ENCODE assay signal across 27 cellular contexts in the genomic region with DNA sequence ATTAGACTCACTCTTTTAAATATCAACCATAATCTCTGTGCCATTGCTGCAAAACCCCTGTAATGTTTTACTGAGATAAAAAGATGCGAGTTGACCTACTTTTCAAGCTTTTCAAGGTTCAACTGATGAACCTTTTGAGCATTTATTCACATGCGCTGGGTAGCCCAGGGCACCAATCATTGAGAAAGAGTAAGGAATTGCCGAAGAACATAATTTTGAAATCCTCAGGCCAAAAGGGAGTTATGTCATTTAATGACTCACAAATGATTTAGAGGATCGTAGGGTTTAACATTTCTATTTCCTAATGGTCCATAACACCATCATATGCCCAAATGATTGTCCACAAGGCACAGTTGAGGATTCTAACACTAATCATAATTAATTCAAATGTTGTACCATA. TPM values are rescaled to one million over a fixed set of nuclear protein-coding genes. Genes with fewer than 3 reads are reported as not detected.
DNase-seq lines count a peak whose midpoint lies in the region; ATAC-seq and TF ChIP-seq lines count a peak whose summit lies in the region.
"Had no signal": no experiment of that assay in that cellular context is flagged by ENCODE, and none has a peak within 500 bp of the region (broad histone marks: within the 10 kb centered on the region; RNA-seq: fewer than 3 reads in every experiment).

No MANE protein-coding gene starts in this region.

- no peak for TF ChIP-seq CTCF in RWPE1 (conservative IDR thresholded peaks at IDR 0.05; ENCODE audit: low read depth)

- H2AFZ ChIP-seq in trophoblast cell (ENCODE audit: insufficient read depth, low read length, poor library complexity): no peak overlapping the region
- H2AFZ ChIP-seq: GM23338, PC-9 had no signal

- no peak overlapping the region for H2BK12ac ChIP-seq in trophoblast cell (ENCODE audit: low read length)

- no peak overlapping the region for H3K4me2 ChIP-seq in trophoblast cell (ENCODE audit: low read length)
- H3K4me2 ChIP-seq: BLaER1, GM23338, PC-9 had no signal

- no peaks in the 10 kb centered on the region for H3K79me1 ChIP-seq in trophoblast cell (ENCODE audit: low read length)

- H3K27ac ChIP-seq in RWPE1: no peak overlapping the region
- H3K27ac ChIP-seq in trophoblast cell (ENCODE audit: low read depth, low read length): no peak overlapping the region
- H3K27ac ChIP-seq in SJCRH30: no peak overlapping the region
- H3K27ac ChIP-seq: 22Rv1, BLaER1, PC-9 had no signal

- no peak overlapping the region for H4K12ac ChIP-seq in trophoblast cell (ENCODE audit: low read depth, low read length)

- H3K23ac ChIP-seq in trophoblast cell (ENCODE audit: low read length): no peak overlapping the region

- H3K9ac ChIP-seq in trophoblast cell (ENCODE audit: low read length): no peak overlapping the region
- H3K9ac ChIP-seq: BLaER1 had no signal

- no CpG with 5 or more reads among the region's 4 CpGs for WGBS in trophoblast cell (ENCODE audit: extremely low coverage, insufficient coverage, insufficient read length)

- CTCF ChIA-PET in RWPE1 (lab: Yijun Ruan, JAX): no interaction called here

- H3K4me3 ChIP-seq in trophoblast cell (ENCODE audit: low read depth, low read length): no peak overlapping the region
- no peak overlapping the region for H3K4me3 ChIP-seq in SJCRH30
- H3K4me3 ChIP-seq: BLaER1, GM23338, HAP-1, MG63, PC-9 had no signal

- H2AK5ac ChIP-seq in trophoblast cell (ENCODE audit: low read length): no peak overlapping the region

- H3K27me3 ChIP-seq in trophoblast cell (ENCODE audit: insufficient read depth, low read length) (no peaks in the 10 kb centered on the region), SJCRH30 (no peaks in the 10 kb centered on the region)
- H3K27me3 ChIP-seq: BLaER1, MG63 had no signal

- H3K18ac ChIP-seq in trophoblast cell (ENCODE audit: low read length): no peak overlapping the region

- peaks cover 2 to 5% of the 10 kb centered on the region in 2 experiments for H3K4me1 ChIP-seq in trophoblast cell (ENCODE audit: control insufficient read depth in 1 of 2, insufficient read depth in 2 of 2, low read length in 2 of 2)
- no peaks in the 10 kb centered on the region for H3K4me1 ChIP-seq in SJCRH30
- H3K4me1 ChIP-seq: BLaER1 had no signal

- H2BK120ac ChIP-seq in trophoblast cell (ENCODE audit: insufficient read depth, low read length, poor library complexity): no peak overlapping the region

- POLR2A ChIA-PET in RWPE1 (lab: Yijun Ruan, JAX; ENCODE audit: low non-redundant PET): no interaction called here

- DNase-seq in NOMO-1 (lab: John Stamatoyannopoulos, UW; ENCODE audit: unreplicated experiment in 2 of 2): peak; percentile 45 to 46
- no peak for DNase-seq in NOMO-1 treated with dmso at 0.1 percent for 144 hours (lab: John Stamatoyannopoulos, UW; ENCODE audit: unreplicated experiment)
- peak; percentile 26 for DNase-seq in RWPE1 (ENCODE audit: low spot score)
- DNase-seq in dedifferentiated amniotic fluid mesenchymal stem cell (ENCODE audit: extremely low spot score): peak; percentile 13
- peak; percentile 61 to 83 for DNase-seq in trophoblast cell
- no peak for DNase-seq in NCI-H446 treated with DMSO at 0.1 percent for 48 hours (lab: John Stamatoyannopoulos, UW)
- no peak for DNase-seq in SJCRH30
- DNase-seq: ACHN; CD8-positive, alpha-beta T cell; DMS153; Kasumi-1; MG63; NCI-H1105; NCI-H146; NCI-H2029; NCI-H226; NCI-H526; PC-9; RPMI8226; SIG-M5 had no signal

- no peak overlapping the region for H4K8ac ChIP-seq in trophoblast cell (ENCODE audit: low read depth, low read length)

- ATAC-seq in HG03354 (IDR thresholded peaks at IDR 0.05; ENCODE audit: poor library complexity, severe bottlenecking, unreplicated experiment): no peak
- ATAC-seq: CD8-positive, alpha-beta T cell; GM23338; SK-N-SH treated with all-trans-retinoic acid at 6 μM for 48 hours had no signal

- H3K36me3 ChIP-seq in trophoblast cell (ENCODE audit: control insufficient read depth in 1 of 2, insufficient read depth in 2 of 2, low read length in 2 of 2) (no peaks in the 10 kb centered on the region), SJCRH30 (no peaks in the 10 kb centered on the region)
- H3K36me3 ChIP-seq: HAP-1, MG63 had no signal

- no peak overlapping the region for H3K14ac ChIP-seq in trophoblast cell (ENCODE audit: low read length)

- H2BK5ac ChIP-seq in trophoblast cell (ENCODE audit: low read depth, low read length, poor library complexity): no peak overlapping the region

- H3K9me3 ChIP-seq in trophoblast cell (ENCODE audit: insufficient read depth, low read depth, low read length) (no peaks in the 10 kb centered on the region), SJCRH30 (replicated peaks) (no peaks in the 10 kb centered on the region)
- H3K9me3 ChIP-seq: BLaER1, HAP-1, MG63 had no signal

- H4K91ac ChIP-seq in trophoblast cell (ENCODE audit: low read depth, low read length): no peak overlapping the region

- H3K4ac ChIP-seq in trophoblast cell (ENCODE audit: low read depth, low read length): no peak overlapping the region

- H3K79me2 ChIP-seq in trophoblast cell (ENCODE audit: control insufficient read depth, insufficient read depth, low read length, poor library complexity): no peaks in the 10 kb centered on the region

RNA-seq across cellular contexts. Expression of a gene that starts 20.2 kb away (rescaled TPM):
- polyA plus RNA-seq in trophoblast cell (2013): 14.1 and 14.7 TPM in 2 replicates
- 13.5 and 14.9 TPM in 2 replicates for total RNA-seq in SJCRH30 (2014; rRNA removed; shearing (Covaris generic))
- total RNA-seq: CD8-positive, alpha-beta T cell; GM23338 had no signal
- polyA plus RNA-seq: GM23338, IgD-negative memory B cell had no signal

RNA-seq across cellular contexts. Expression of a gene that starts 37.6 kb away (rescaled TPM):
- 25.2 and 26.9 TPM in 2 replicates for polyA plus RNA-seq in trophoblast cell (2013)
- 0.76 and 0.89 TPM in 2 replicates for total RNA-seq in SJCRH30 (2014; rRNA removed; shearing (Covaris generic))
- polyA plus RNA-seq: IgD-negative memory B cell had no signal

Comparison
In these comparisons a context has a peak if more than half of its experiments do, and no peak if none do; other contexts are left out.
1. DNase-seq: peak in NOMO-1 (2 of 2), RWPE1 (single experiment), dedifferentiated amniotic fluid mesenchymal stem cell (single experiment) and trophoblast cell (2 of 2); none in NOMO-1 treated with dmso at 0.1 percent for 144 hours (single experiment), NCI-H446 treated with DMSO at 0.1 percent for 48 hours (single experiment) and SJCRH30 (0 of 2).